In genomic region chr6:41226752-41227151, GRCh38 we compare ENCODE assay signal across 20 cellular contexts. TPM values are rescaled to one million over a fixed set of nuclear protein-coding genes. Genes with fewer than 3 reads are reported as not detected.
DNase-seq lines count a peak whose midpoint lies in the region; ATAC-seq, FAIRE-seq and TF ChIP-seq lines count a peak whose summit lies in the region.
"Had no signal": no experiment of that assay in that cellular context is flagged by ENCODE, and none has a peak within 500 bp of the region (broad histone marks: within the 10 kb centered on the region; RNA-seq: fewer than 3 reads in every experiment).

No MANE protein-coding gene starts in this region.

- TF ChIP-seq EP300 in K562 (IDR thresholded peaks at IDR 0.05; ENCODE audit: low read length) = no peak
- TF ChIP-seq EP300 in neural cell (conservative IDR thresholded peaks at IDR 0.05; ENCODE audit: poor library complexity, severe bottlenecking) = peak; percentile 97

- H2AFZ ChIP-seq in K562 (ENCODE audit: low read depth, low read length) (no peak overlapping the region), neural cell (ENCODE audit: low read depth, low read length) (no peak overlapping the region)

- no peak for FAIRE-seq in K562 (lab: Jason Lieb, UNC)
- FAIRE-seq: A549 had no signal

- no peak for TF ChIP-seq POLR2A in K562 (conservative IDR thresholded peaks at IDR 0.05)

- in situ Hi-C loops in K562 (cut with MboI) (no loop called here), GM13976 (cut with MboI; ENCODE audit: low sequenced_read_pairs, unreplicated experiment) (no loop called here)

- POLR2A ChIA-PET in K562 (lab: Yijun Ruan, JAX) = no interaction called here

- no peak overlapping the region for H3K4me3 ChIP-seq in K562
- H3K4me3 ChIP-seq in neural cell (ENCODE audit: low read length) = peak overlapping the region; percentile 43
- H3K4me3 ChIP-seq: A549, SJCRH30 had no signal

- H3F3A ChIP-seq in neural cell (ENCODE audit: insufficient read depth, low read length, poor library complexity, severe bottlenecking) = no peaks in the 10 kb centered on the region

- H3K9ac ChIP-seq in K562 (ENCODE audit: insufficient read depth in 1 of 2, low read depth in 2 of 2, low read length in 2 of 2) (no peak overlapping the region), neural cell (ENCODE audit: low read length) (no peak overlapping the region)

- H3K36me3 ChIP-seq in K562 (ENCODE audit: control insufficient read depth, insufficient read depth, low read length) (no peaks in the 10 kb centered on the region), neural cell (ENCODE audit: insufficient read depth, low read length) (no peaks in the 10 kb centered on the region)
- H3K36me3 ChIP-seq: SJCRH30 had no signal

- H3K27me3 ChIP-seq in K562 (ENCODE audit: control insufficient read depth in 2 of 2, insufficient read depth in 2 of 2, low read length in 2 of 2) (peaks cover 10 to 56% of the 10 kb centered on the region in 2 experiments), neural cell (ENCODE audit: insufficient read depth, low read depth, low read length) (no peaks in the 10 kb centered on the region)
- H3K27me3 ChIP-seq: SJCRH30 had no signal

- CTCF ChIA-PET in K562 (lab: Yijun Ruan, JAX; ENCODE audit: low intra/inter-chr PET ratio) = no interaction called here

- no TSS peak for BruUV-seq in K562 (replicated peaks; lab: Mats Ljungman, UMichigan)

- H3K27ac ChIP-seq in K562 (ENCODE audit: extremely low read depth, low read depth, low read length) (no peak overlapping the region), neural cell (ENCODE audit: low read length) (peak overlapping the region; percentile 75)
- H3K27ac ChIP-seq: A549, RWPE1, SJCRH30 had no signal

- H4K20me1 ChIP-seq in K562 (replicated peaks; ENCODE audit: control insufficient read depth, insufficient read depth, low read length) (no peaks in the 10 kb centered on the region), neural cell (ENCODE audit: insufficient read depth) (no peaks in the 10 kb centered on the region)

- no peaks in the 10 kb centered on the region for H3K9me2 ChIP-seq in neural cell (ENCODE audit: insufficient read depth, low read length)

- H3K9me3 ChIP-seq in K562 (replicated peaks; ENCODE audit: control insufficient read depth, insufficient read depth, low read depth, low read length) (no peaks in the 10 kb centered on the region), neural cell (ENCODE audit: low read length) (no peaks in the 10 kb centered on the region)
- H3K9me3 ChIP-seq: A549, Caco-2, SJCRH30 had no signal

- TF ChIP-seq CTCF in K562 (IDR thresholded peaks at IDR 0.05 in 2 of 3, conservative IDR thresholded peaks at IDR 0.05 in 1 of 3; ENCODE audit: insufficient read depth in 2 of 3, low read depth in 1 of 3, low read length in 3 of 3) = no peak
- peak; percentile 15 for TF ChIP-seq CTCF in neural cell (IDR thresholded peaks at IDR 0.05; ENCODE audit: poor library complexity, severe bottlenecking)
- no peak for TF ChIP-seq CTCF in GM13976 (IDR thresholded peaks at IDR 0.05; ENCODE audit: borderline replicate concordance, control extremely low read depth, extremely low read depth, insufficient read depth, missing control alignments)

- no peaks in the 10 kb centered on the region; a peak in 2 of 5 replicates for H3K4me1 ChIP-seq in K562 (replicated peaks in 1 of 2; ENCODE audit: control insufficient read depth in 2 of 2, insufficient read depth in 2 of 2, low read length in 2 of 2)
- H3K4me1 ChIP-seq: A549, Caco-2, SJCRH30 had no signal

- no peak for ATAC-seq in K562
- ATAC-seq: A549 had no signal

- no peaks in the 10 kb centered on the region for H3K9me1 ChIP-seq in K562 (ENCODE audit: control insufficient read depth, insufficient read depth, low read length)

- intact Hi-C loops in K562 (cut with micrococcal nuclease) = no loop called here

- DNase-seq in NCI-H2171 treated with DMSO at 0.1 percent for 48 hours (lab: John Stamatoyannopoulos, UW) (peak; percentile 59), NCI-H2171 (lab: John Stamatoyannopoulos, UW) (no peak), NCI-H146 treated with DMSO at 0.1 percent for 48 hours (lab: John Stamatoyannopoulos, UW; ENCODE audit: unreplicated experiment) (peak; percentile 40), K562 (ENCODE audit: extremely low read depth in 1 of 4, low spot score in 3 of 4) (no peak), GM03348 (ENCODE audit: low spot score) (no peak), GM13976 (ENCODE audit: low spot score) (no peak), OCI-M1 (lab: John Stamatoyannopoulos, UW) (no peak)
- DNase-seq: Caco-2, H9, MV-4-11, NCI-H1930, NCI-H345, SJCRH30, SW 1271, T-helper 9 cell had no signal

- H3K4me2 ChIP-seq in K562 (ENCODE audit: insufficient read depth, low read length) (no peak overlapping the region), neural cell (ENCODE audit: low read length) (peak overlapping the region; percentile 48)
- H3K4me2 ChIP-seq: A549 had no signal

- H3K79me2 ChIP-seq in K562 (ENCODE audit: control insufficient read depth, insufficient read depth, low read length) = no peaks in the 10 kb centered on the region
- H3K79me2 ChIP-seq in neural cell (replicated peaks; ENCODE audit: insufficient read depth, low read length) = no peaks in the 10 kb centered on the region

- TF ChIP-seq RAD21 in K562 (CRISPR knock-in tag; conservative IDR thresholded peaks at IDR 0.05 in 1 of 2, IDR thresholded peaks at IDR 0.05 in 1 of 2) = no peak
- TF ChIP-seq RAD21 in neural cell (conservative IDR thresholded peaks at IDR 0.05) = peak; percentile 35

- WGBS in K562 (ENCODE audit: insufficient coverage, low coverage, missing lambda C conversion rate) = 6% methylated on average over 3 of the region's 3 CpGs

TF ChIP-seq in neural cell, 6 proteins besides CTCF, POLR2A, EP300 and RAD21 (continues in another document):
- TF ChIP-seq TAF1 (IDR thresholded peaks at IDR 0.05; ENCODE audit: low read depth) (no peak), MXI1 (conservative IDR thresholded peaks at IDR 0.05; ENCODE audit: poor library complexity, severe bottlenecking) (peak; percentile 36)

RNA-seq across cellular contexts. Expression of gene TREML4, which starts 1.4 kb away (rescaled TPM):
- not detected in 2 replicates for total RNA-seq in K562 (2011; cell fraction: chromatin; rRNA removed; ENCODE audit: low replicate concordance)
- not detected in 2 replicates for total RNA-seq in K562 (2011; cell fraction: nucleolus; rRNA removed)
- not detected in 2 replicates for total RNA-seq in K562 (2011; cell fraction: nucleoplasm; rRNA removed)
- total RNA-seq in K562 (2014; rRNA removed) (not detected in 2 replicates), K562 (2014; rRNA removed; fragmentation: Illumina TruSeq; extraction: Trizol) (not detected in 2 replicates), K562 (2015; rRNA removed; fragmentation: Illumina TruSeq; extraction: Trizol) (not detected in 2 replicates), K562 (2021) (not detected in 2 replicates)
- polyA plus RNA-seq in K562 (2011; rRNA removed) (not detected in 2 replicates), K562 (2014; fragmentation: Illumina TruSeq; extraction: Trizol) (not detected in 2 replicates), K562 (2014; fragmentation: Nextera tagmentation; extraction: Ambion mirVana) (not detected), K562 (2014; rRNA removed) (not detected in 2 replicates), neural cell (not detected in 2 replicates)
- not detected in 2 replicates for polyA plus RNA-seq in K562 (2011; cell fraction: cytosol; rRNA removed)
- not detected in 2 replicates for polyA plus RNA-seq in K562 (2011; cell fraction: nucleus; rRNA removed)
- polyA plus RNA-seq in K562 (2012) = not detected in 2 replicates
- polyA minus RNA-seq in K562 (2011; rRNA and poly(A)+ RNA removed) = not detected in 2 replicates
- polyA minus RNA-seq in K562 (2011; cell fraction: cytosol; rRNA and poly(A)+ RNA removed) = not detected in 2 replicates
- polyA minus RNA-seq in K562 (2011; cell fraction: nucleus; rRNA and poly(A)+ RNA removed) = not detected in 2 replicates
- not detected in 2 replicates for polyA minus RNA-seq in neural cell
- total RNA-seq: Caco-2, H9, HT-29 had no signal
- polyA plus RNA-seq: A549, CD14-positive monocyte had no signal

RNA-seq across cellular contexts. Expression of gene TREML2, which starts 25.8 kb away (rescaled TPM):
- total RNA-seq in K562 (2011; cell fraction: chromatin; rRNA removed; ENCODE audit: low replicate concordance) = 1.7 and 1.9 TPM in 2 replicates
- total RNA-seq in K562 (2011; cell fraction: nucleolus; rRNA removed) = 2.0 and 4.3 TPM in 2 replicates
- total RNA-seq in K562 (2011; cell fraction: nucleoplasm; rRNA removed) = 3.6 and 4.0 TPM in 2 replicates
- total RNA-seq in K562 (2014; rRNA removed) (1.8 and 2.6 TPM in 2 replicates), K562 (2014; rRNA removed; fragmentation: Illumina TruSeq; extraction: Trizol) (1.2 and 1.4 TPM in 2 replicates), K562 (2015; rRNA removed; fragmentation: Illumina TruSeq; extraction: Trizol) (0.62 and 0.64 TPM in 2 replicates), K562 (2021) (1.9 and 2.2 TPM in 2 replicates)
- polyA plus RNA-seq in K562 (2011; rRNA removed) (0.34 and 0.86 TPM in 2 replicates), K562 (2014; fragmentation: Illumina TruSeq; extraction: Trizol) (2.9 and 3.3 TPM in 2 replicates), K562 (2014; fragmentation: Nextera tagmentation; extraction: Ambion mirVana) (under 1 TPM; 0.20 to 0.27 TPM), K562 (2014; rRNA removed) (1.3 and 1.6 TPM in 2 replicates), neural cell (not detected in 2 replicates)
- 0.34 and 1.5 TPM in 2 replicates for polyA plus RNA-seq in K562 (2011; cell fraction: cytosol; rRNA removed)
- polyA plus RNA-seq in K562 (2011; cell fraction: nucleus; rRNA removed) = 0.11 and 0.46 TPM in 2 replicates
- polyA plus RNA-seq in K562 (2012) = 2.1 and 7.3 TPM in 2 replicates
- 0.39 and 1.2 TPM in 2 replicates for polyA minus RNA-seq in K562 (2011; rRNA and poly(A)+ RNA removed)
- 0.76 TPM in 1 of 2 replicates, not detected in the other for polyA minus RNA-seq in K562 (2011; cell fraction: cytosol; rRNA and poly(A)+ RNA removed)
- 0.11 and 0.54 TPM in 2 replicates for polyA minus RNA-seq in K562 (2011; cell fraction: nucleus; rRNA and poly(A)+ RNA removed)
- not detected in 2 replicates for polyA minus RNA-seq in neural cell
- total RNA-seq: Caco-2 had no signal
- polyA plus RNA-seq: A549 had no signal

RNA-seq across cellular contexts. Expression of gene TREM1, which starts 59.7 kb away (rescaled TPM):
- not detected in 2 replicates for total RNA-seq in K562 (2011; cell fraction: chromatin; rRNA removed; ENCODE audit: low replicate concordance)
- not detected in 2 replicates for total RNA-seq in K562 (2011; cell fraction: nucleolus; rRNA removed)
- not detected in 2 replicates for total RNA-seq in K562 (2011; cell fraction: nucleoplasm; rRNA removed)
- total RNA-seq in K562 (2014; rRNA removed) = not detected in 2 replicates
- total RNA-seq in K562 (2014; rRNA removed; fragmentation: Illumina TruSeq; extraction: Trizol) = not detected in 2 replicates
- not detected in 2 replicates for total RNA-seq in K562 (2015; rRNA removed; fragmentation: Illumina TruSeq; extraction: Trizol)
- not detected in 2 replicates for total RNA-seq in K562 (2021)
- not detected in 2 replicates for polyA plus RNA-seq in K562 (2011; rRNA removed)
- not detected in 2 replicates for polyA plus RNA-seq in K562 (2011; cell fraction: cytosol; rRNA removed)
- not detected in 2 replicates for polyA plus RNA-seq in K562 (2011; cell fraction: nucleus; rRNA removed)
- 0.55 TPM in 1 of 2 replicates, not detected in the other for polyA plus RNA-seq in K562 (2012)
- polyA plus RNA-seq in K562 (2014; fragmentation: Illumina TruSeq; extraction: Trizol) = not detected in 2 replicates
- not detected for polyA plus RNA-seq in K562 (2014; fragmentation: Nextera tagmentation; extraction: Ambion mirVana)
- not detected in 2 replicates for polyA plus RNA-seq in K562 (2014; rRNA removed)
- not detected in 2 replicates for polyA minus RNA-seq in K562 (2011; rRNA and poly(A)+ RNA removed)
- polyA minus RNA-seq in K562 (2011; cell fraction: cytosol; rRNA and poly(A)+ RNA removed) = not detected in 2 replicates
- polyA minus RNA-seq in K562 (2011; cell fraction: nucleus; rRNA and poly(A)+ RNA removed) = not detected in 2 replicates
- polyA plus RNA-seq in neural cell = not detected in 2 replicates
- not detected in 2 replicates for polyA minus RNA-seq in neural cell
- total RNA-seq: Caco-2, H9, SJCRH30 had no signal
- polyA plus RNA-seq: A549 had no signal

Comparison
In these comparisons a context has a peak if more than half of its experiments do, and no peak if none do; other contexts are left out.
1. DNase-seq: peak in NCI-H2171 treated with DMSO at 0.1 percent for 48 hours (single experiment) and NCI-H146 treated with DMSO at 0.1 percent for 48 hours (single experiment); none in NCI-H2171 (single experiment), K562 (0 of 4), GM03348 (single experiment), GM13976 (single experiment) and OCI-M1 (single experiment).